ENCODE assay signal across 13 cellular contexts in genomic region chr1:22248746-22249145, GRCh38.
DNase-seq lines count a peak whose midpoint lies in the region; ATAC-seq and TF ChIP-seq lines count a peak whose summit lies in the region.
"Had no signal": no experiment of that assay in that cellular context is flagged by ENCODE, and none has a peak within 500 bp of the region (broad histone marks: within the 10 kb centered on the region; RNA-seq: fewer than 3 reads in every experiment).

No MANE protein-coding gene starts in this region.

- H3K36me3 ChIP-seq in neuronal stem cell (replicated peaks in 1 of 2; ENCODE audit: control insufficient read depth in 2 of 2, insufficient read depth in 2 of 2, low read length in 2 of 2) (no peaks in the 10 kb centered on the region), upper lobe of right lung (no peaks in the 10 kb centered on the region)
- H3K36me3 ChIP-seq: BLaER1 had no signal

- peak overlapping the region; percentile 8 for H3K23ac ChIP-seq in neuronal stem cell (ENCODE audit: low read depth, low read length, poor library complexity)

- DNase-seq in DMS53 (lab: John Stamatoyannopoulos, UW) (peak; percentile 23), DMS53 treated with DMSO at 0.1 percent for 48 hours (lab: John Stamatoyannopoulos, UW; ENCODE audit: unreplicated experiment) (no peak), globus pallidus (ENCODE audit: low spot score) (peak; percentile 3), neuronal stem cell (ENCODE audit: low spot score) (no peak), upper lobe of right lung (no peak), cerebellar nuclear complex (lab: John Stamatoyannopoulos, UW) (no peak)
- DNase-seq in stimulated activated naive CD4-positive, alpha-beta T cell treated with Interleukin-2 at 50 U/mL for 16 hours (lab: John Stamatoyannopoulos, UW): no peak
- DNase-seq: Caco-2; CD8-positive, alpha-beta memory T cell had no signal

- no peak overlapping the region for H2BK5ac ChIP-seq in neuronal stem cell (ENCODE audit: low read length)

- H2AK5ac ChIP-seq in neuronal stem cell (ENCODE audit: low read depth, low read length): no peak overlapping the region

- no CpG with 5 or more reads among the region's 8 CpGs for WGBS in neuronal stem cell (ENCODE audit: extremely low coverage in 2 of 2, insufficient read length in 2 of 2, insufficient replicate concordance in 1 of 2), 2 donors

- H2BK12ac ChIP-seq in neuronal stem cell (ENCODE audit: low read length): no peak overlapping the region

- H2BK120ac ChIP-seq in neuronal stem cell (ENCODE audit: low read depth, low read length): no peak overlapping the region

- H4K8ac ChIP-seq in neuronal stem cell (ENCODE audit: low read depth, low read length): no peak overlapping the region

- no peak overlapping the region for H3K4me2 ChIP-seq in neuronal stem cell (ENCODE audit: insufficient read depth, low read length, poor library complexity, severe bottlenecking)
- H3K4me2 ChIP-seq: BLaER1 had no signal

- no peak overlapping the region for H2AFZ ChIP-seq in neuronal stem cell (ENCODE audit: low read length)

- no peaks in the 10 kb centered on the region for H3K79me1 ChIP-seq in neuronal stem cell (ENCODE audit: low read depth, low read length)

- peaks cover 0 to 72% (median 72%) of the 10 kb centered on the region in 3 experiments for H3K27me3 ChIP-seq in neuronal stem cell (ENCODE audit: control insufficient read depth in 3 of 3, insufficient read depth in 3 of 3, low read depth in 1 of 3, low read length in 3 of 3)
- H3K27me3 ChIP-seq in upper lobe of right lung: no peaks in the 10 kb centered on the region
- H3K27me3 ChIP-seq: BLaER1 had no signal

- peak; percentile 16 for ATAC-seq in upper lobe of right lung
- ATAC-seq in GM18858 (IDR thresholded peaks at IDR 0.05; ENCODE audit: unreplicated experiment): no peak
- ATAC-seq: HCT116 had no signal

- no peak overlapping the region for H3K27ac ChIP-seq in neuronal stem cell (replicated peaks; ENCODE audit: low read length)
- H3K27ac ChIP-seq in upper lobe of right lung: no peak overlapping the region
- H3K27ac ChIP-seq: 22Rv1, BLaER1 had no signal

- H3K4me1 ChIP-seq in neuronal stem cell (ENCODE audit: control insufficient read depth in 2 of 2, insufficient read depth in 1 of 2, low read depth in 1 of 2, low read length in 2 of 2): peaks cover 0 to 12% of the 10 kb centered on the region in 2 donors
- peaks cover 10% of the 10 kb centered on the region for H3K4me1 ChIP-seq in upper lobe of right lung
- H3K4me1 ChIP-seq: Caco-2 had no signal

- no peak overlapping the region for H2BK15ac ChIP-seq in neuronal stem cell (ENCODE audit: low read length)

- H3K4me3 ChIP-seq in neuronal stem cell (ENCODE audit: low read length in 2 of 2): no peak overlapping the region
- no peak overlapping the region for H3K4me3 ChIP-seq in upper lobe of right lung
- H3K4me3 ChIP-seq: BLaER1 had no signal

- no peak overlapping the region for H3K14ac ChIP-seq in neuronal stem cell (ENCODE audit: low read length)

- H3K4ac ChIP-seq in neuronal stem cell (ENCODE audit: low read length): no peak overlapping the region

- H3K9me3 ChIP-seq in neuronal stem cell (replicated peaks in 1 of 2; ENCODE audit: control insufficient read depth in 2 of 2, insufficient read depth in 1 of 2, low read depth in 1 of 2, low read length in 2 of 2) (peaks cover 0 to 3% of the 10 kb centered on the region in 2 donors), upper lobe of right lung (no peaks in the 10 kb centered on the region)
- H3K9me3 ChIP-seq: BLaER1, Caco-2 had no signal

- no peak overlapping the region for H3K9ac ChIP-seq in neuronal stem cell (ENCODE audit: low read depth, low read length, poor library complexity)
- H3K9ac ChIP-seq: BLaER1 had no signal

- peak overlapping the region; percentile 45 for H3K18ac ChIP-seq in neuronal stem cell (ENCODE audit: low read length)

- intact Hi-C loops in upper lobe of right lung (cut with DNase I): no loop called here

- no peak for TF ChIP-seq CTCF in upper lobe of right lung (IDR thresholded peaks at IDR 0.05)

- no peak overlapping the region for H4K91ac ChIP-seq in neuronal stem cell (ENCODE audit: low read depth, low read length, poor library complexity)

Comparison
In these comparisons a context has a peak if more than half of its experiments do, and no peak if none do; other contexts are left out.
1. DNase-seq: peak in DMS53 (single experiment) and globus pallidus (single experiment); none in DMS53 treated with DMSO at 0.1 percent for 48 hours (single experiment), neuronal stem cell (single experiment), upper lobe of right lung (single experiment), stimulated activated naive CD4-positive, alpha-beta T cell treated with Interleukin-2 at 50 U/mL for 16 hours (single experiment) and cerebellar nuclear complex (0 of 2).